ENCODE assay signal across 8 cellular contexts in the genomic region with DNA sequence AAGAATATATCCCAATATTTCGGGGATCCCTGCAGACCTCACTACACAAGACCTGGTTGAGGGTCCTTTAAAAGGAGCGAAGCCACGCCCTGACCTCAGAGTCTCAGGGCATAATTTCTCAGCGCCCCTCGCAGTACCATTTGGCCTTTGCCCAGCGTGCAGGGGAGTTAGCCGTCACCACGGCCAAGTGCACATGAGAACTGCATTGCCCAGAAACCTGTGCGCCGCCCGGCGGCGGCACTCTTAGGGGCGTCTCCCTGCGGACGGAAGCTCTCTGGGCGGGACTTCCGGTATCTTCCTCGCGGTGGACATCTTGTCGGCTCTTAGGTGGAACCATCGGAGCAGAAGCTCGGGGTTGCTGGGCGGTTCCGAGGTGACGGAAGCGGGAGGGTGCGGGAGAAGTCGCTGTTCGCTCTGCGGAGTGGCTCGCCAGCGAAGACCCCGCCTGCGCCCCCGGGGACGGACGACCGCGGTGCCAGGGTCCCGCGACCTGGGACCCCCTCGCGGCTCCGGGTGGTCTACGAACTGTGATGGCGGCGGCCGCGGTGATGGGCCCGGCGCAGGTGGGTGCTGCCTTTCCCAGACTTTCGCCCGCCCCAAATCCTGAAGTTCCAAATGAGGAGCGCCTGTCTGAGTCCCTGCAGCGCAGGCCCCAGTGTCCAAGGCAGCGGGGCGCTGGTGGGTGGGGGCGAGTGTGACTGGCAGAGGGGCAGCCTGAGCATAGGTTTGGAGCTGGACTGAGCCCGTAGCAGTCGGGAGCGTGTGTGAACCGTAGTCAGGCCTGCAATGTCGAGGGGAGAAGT. TPM values are rescaled to one million over a fixed set of nuclear protein-coding genes. Genes with fewer than 3 reads are reported as not detected.
A peak's percentile ranks its signal among the peaks of the same experiment; 100 is the strongest.
DNase-seq lines count a peak whose midpoint lies in the region; ATAC-seq, FAIRE-seq and TF ChIP-seq lines count a peak whose summit lies in the region.

A gene (plus strand): TSS at position 302 of the 803 bp plus-strand sequence. CDS start 5,227 bp downstream, outside the sequence.

- dilution Hi-C loops in keratinocyte (cut with MboI; ENCODE audit: extremely low pct_ligation_motif_present, low sequenced_read_pairs), result no loop called here

- peak within 1 kb of the TSS; percentile 93 for H3K4me3 ChIP-seq in ACC112 (ENCODE audit: low read depth, low read length)
- peak within 1 kb of the TSS; percentile 90 to 97 (median 93) for H3K4me3 ChIP-seq in keratinocyte (ENCODE audit: control insufficient read depth in 2 of 3, extremely low read depth in 1 of 3, insufficient read depth in 2 of 3, low read depth in 1 of 3, low read length in 3 of 3)

- H3K4me1 ChIP-seq in ACC112 (ENCODE audit: control insufficient read depth, insufficient read depth, low read length, unreplicated experiment) (no peaks in the 10 kb centered on the region), keratinocyte (ENCODE audit: control insufficient read depth, extremely low read depth, insufficient read depth, low read length) (peaks cover 8% of the 10 kb centered on the region)

- ATAC-seq in GM18867 (IDR thresholded peaks at IDR 0.05; ENCODE audit: unreplicated experiment) (peak; percentile 98), HG03139 (IDR thresholded peaks at IDR 0.05; ENCODE audit: unreplicated experiment) (peak; percentile 94)
- ATAC-seq in activated CD4-positive, CD25-positive, alpha-beta regulatory T cell treated with anti-CD3 and anti-CD28 coated beads, Interleukin-2, amount 50 U/mL, for 24 hours, result peak; percentile 99 to 100

- H3K36me3 ChIP-seq in ACC112 (ENCODE audit: insufficient read depth, low read length), result peaks cover 42% of the 10 kb centered on the region
- H3K36me3 ChIP-seq in keratinocyte (ENCODE audit: control insufficient read depth in 2 of 2, extremely low read depth in 1 of 2, insufficient read depth in 2 of 2, low read length in 2 of 2), result peaks cover 14 to 35% of the 10 kb centered on the region in 2 experiments

- no peak within 1 kb of the TSS for H3K27ac ChIP-seq in ACC112 (ENCODE audit: low read depth, low read length)
- H3K27ac ChIP-seq in keratinocyte (ENCODE audit: control insufficient read depth, insufficient read depth, low read length), result peak within 1 kb of the TSS; percentile 60

- peaks cover 49% of the 10 kb centered on the region for H3K79me2 ChIP-seq in ACC112 (ENCODE audit: control insufficient read depth, insufficient read depth, low read length, unreplicated experiment)
- peaks cover 52% of the 10 kb centered on the region for H3K79me2 ChIP-seq in keratinocyte (ENCODE audit: control insufficient read depth, insufficient read depth, low read length)

- H3K9ac ChIP-seq in keratinocyte (ENCODE audit: control insufficient read depth, extremely low read depth, insufficient read depth, low read length), result peak within 1 kb of the TSS; percentile 86

- H3K4me2 ChIP-seq in keratinocyte (ENCODE audit: control insufficient read depth, extremely low read depth, insufficient read depth, low read depth, low read length), result peak within 1 kb of the TSS; percentile 78

- peaks cover 36% of the 10 kb centered on the region for H3K9me3 ChIP-seq in keratinocyte (ENCODE audit: control insufficient read depth, low read depth, low read length)

- no peaks in the 10 kb centered on the region for H3K9me1 ChIP-seq in keratinocyte (ENCODE audit: control insufficient read depth, extremely low read depth, insufficient read depth, low read length)

- no peaks in the 10 kb centered on the region for H4K20me1 ChIP-seq in keratinocyte (ENCODE audit: control insufficient read depth, extremely low read depth, insufficient read depth, low read length)

- DNase-seq in NCI-H226 (peak; percentile 92), cerebellar cortex (ENCODE audit: low spot score) (peak; percentile 95), keratinocyte (ENCODE audit: low read depth, low spot score) (peak; percentile 55)
- DNase-seq in stimulated activated CD4-positive, alpha-beta T cell treated with anti-CD3 and anti-CD28 coated beads, Interleukin-12 subunit alpha, Interleukin-12 subunit beta, amount 100 ng/mL, for 48 hours (ENCODE audit: low read depth in 2 of 3, low spot score in 1 of 3), result peak; percentile 72 to 85 (median 77)

- no peak for FAIRE-seq in keratinocyte (lab: Jason Lieb, UNC)

- peak in 1 of 3 experiments; percentile 29 for TF ChIP-seq CTCF in keratinocyte (optimal IDR thresholded peaks at IDR 0.05 in 1 of 3, IDR thresholded peaks at IDR 0.05 in 1 of 3, conservative IDR thresholded peaks at IDR 0.05 in 1 of 3; ENCODE audit: extremely low read depth in 1 of 3, insufficient read depth in 2 of 3, low read length in 3 of 3)

- H2AFZ ChIP-seq in ACC112 (ENCODE audit: low read length, unreplicated experiment), result peak within 1 kb of the TSS; percentile 79
- H2AFZ ChIP-seq in keratinocyte (ENCODE audit: control insufficient read depth, low read length), result peak within 1 kb of the TSS; percentile 96

- H3K27me3 ChIP-seq in ACC112 (ENCODE audit: insufficient read depth, low read length) (no peaks in the 10 kb centered on the region), keratinocyte (ENCODE audit: control insufficient read depth, extremely low read depth, insufficient read depth, low read length) (no peaks in the 10 kb centered on the region)

RNA-seq across cellular contexts. Expression of the gene that starts here (rescaled TPM):
- 10.7 to 12.9 TPM (median 12.1 TPM) in 3 replicates for polyA plus RNA-seq in keratinocyte
- polyA plus RNA-seq in keratinocyte (2011; ENCODE audit: low read depth), result 10.0 TPM
- polyA plus RNA-seq in keratinocyte (2011; cell fraction: cytosol; rRNA removed), result 6.1 and 11.1 TPM in 2 replicates
- 10.4 and 12.7 TPM in 2 replicates for polyA plus RNA-seq in keratinocyte (2011; cell fraction: nucleus; rRNA removed)
- 8.2 and 13.6 TPM in 2 replicates for polyA plus RNA-seq in keratinocyte (2012; ENCODE audit: low replicate concordance)
- 5.2 to 13.7 TPM (median 11.2 TPM) in 3 replicates for polyA minus RNA-seq in keratinocyte
- 13.2 TPM for polyA minus RNA-seq in keratinocyte (2011; cell fraction: cytosol; rRNA and poly(A)+ RNA removed)
- 10.3 and 21.1 TPM in 2 replicates for polyA minus RNA-seq in keratinocyte (2011; cell fraction: nucleus; rRNA and poly(A)+ RNA removed)
